In the genomic region with DNA sequence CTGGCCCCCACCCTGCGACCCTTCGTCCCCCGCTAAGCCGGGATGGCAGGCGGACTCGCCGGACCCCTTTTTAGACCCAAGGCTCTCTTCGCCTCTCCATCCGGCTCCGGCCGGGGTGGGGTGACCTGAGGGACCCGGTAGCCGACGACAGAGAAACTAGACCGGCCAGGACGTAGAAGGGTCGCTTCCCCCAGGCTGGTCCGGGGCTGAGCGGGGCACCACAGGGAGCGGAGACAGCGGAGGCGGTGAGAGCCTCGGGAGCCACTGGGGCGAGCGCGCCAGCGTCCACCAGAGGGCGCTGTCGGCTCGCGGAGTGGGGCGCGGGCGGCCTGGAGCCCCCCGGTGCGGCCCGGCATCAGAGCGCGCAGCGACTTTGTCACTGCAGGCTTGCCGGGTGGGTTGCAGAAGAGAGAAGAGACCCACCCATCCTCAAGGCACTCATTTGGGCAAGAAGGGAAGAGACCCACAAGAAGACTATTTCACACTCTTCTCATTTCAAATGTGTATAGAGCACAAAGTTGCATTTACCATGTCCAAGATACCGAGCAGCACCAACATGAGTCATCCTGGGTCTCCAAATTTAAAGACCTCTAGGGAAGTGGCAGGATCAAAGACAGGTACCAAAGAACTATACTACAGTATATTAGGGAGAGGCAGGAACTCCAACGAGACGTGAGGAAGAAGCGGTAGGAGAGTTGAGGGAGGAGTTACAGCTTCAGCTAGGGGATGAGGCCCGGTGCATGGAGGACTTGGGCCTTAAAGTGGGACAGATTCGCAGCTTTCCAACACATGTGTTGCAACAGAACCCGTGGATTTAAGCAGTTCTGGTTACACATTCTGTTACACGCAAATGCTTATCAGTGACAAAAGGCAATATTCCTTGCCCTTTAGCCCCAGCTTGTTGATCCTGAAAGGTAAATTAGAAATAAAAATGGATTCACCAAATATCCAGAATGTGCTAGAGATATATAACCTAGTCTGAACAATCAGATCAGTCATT, we compare ENCODE assay signal across 8 cellular contexts. TPM values are rescaled to one million over a fixed set of nuclear protein-coding genes. Genes with fewer than 3 reads are reported as not detected.
DNase-seq lines count a peak whose midpoint lies in the region; ATAC-seq lines count a peak whose summit lies in the region.

No MANE protein-coding gene starts in this region.

- peak overlapping the region; percentile 52 for H3K9ac ChIP-seq in rectal smooth muscle tissue (ENCODE audit: low read length)

- H3K4me3 ChIP-seq in rectal smooth muscle tissue (ENCODE audit: low read length): peak overlapping the region; percentile 65

- H3K36me3 ChIP-seq in rectal smooth muscle tissue (ENCODE audit: control insufficient read depth, insufficient read depth, low read length): no peaks in the 10 kb centered on the region

- in situ Hi-C loops in Caki2 (cut with HindIII; ENCODE audit: low pct_unique_long_range_greater_than_20kb, low sequenced_read_pairs): no loop called here
- in situ Hi-C loops in KBM-7 (cut with MboI; ENCODE audit: low pct_unique_long_range_greater_than_20kb, low sequenced_read_pairs): loop anchor here (25.0 kb wide), 1 partner anchor 293 kb away; no protein-coding TSS in a partner anchor

- DNase-seq in Caki2 (ENCODE audit: low read depth): peak; percentile 53
- peak; percentile 76 for DNase-seq in KBM-7
- peak; percentile 64 for DNase-seq in SW480 (ENCODE audit: low spot score)
- DNase-seq in anterior cingulate cortex (lab: John Stamatoyannopoulos, UW): peak in 50 of 58 donors; percentile 9 to 61 (median 35)
- peak; percentile 86 for DNase-seq in hepatic stellate cell (ENCODE audit: low spot score)
- DNase-seq in GF-D8 (lab: John Stamatoyannopoulos, UW): no peak

- H3K27ac ChIP-seq in rectal smooth muscle tissue (ENCODE audit: low read depth, low read length): peak overlapping the region; percentile 37

- ATAC-seq in GM21381 (IDR thresholded peaks at IDR 0.05; ENCODE audit: unreplicated experiment): peak; percentile 72

- H3K4me1 ChIP-seq in rectal smooth muscle tissue (ENCODE audit: control insufficient read depth, insufficient read depth, low read length): peaks cover 18% of the 10 kb centered on the region

- H3K27me3 ChIP-seq in rectal smooth muscle tissue (ENCODE audit: control insufficient read depth, insufficient read depth, low read length): peaks cover 3% of the 10 kb centered on the region

RNA-seq across cellular contexts. Expression of gene PRKCE, which starts 7.6 kb away (rescaled TPM):
- 4.0 and 5.3 TPM in 2 replicates for total RNA-seq in Caki2 (2014; rRNA removed; shearing (Covaris generic); ENCODE audit: low replicate concordance)

RNA-seq across cellular contexts. Expression of gene SRBD1, which starts 32.8 kb away (rescaled TPM):
- total RNA-seq in Caki2 (2014; rRNA removed; shearing (Covaris generic); ENCODE audit: low replicate concordance): 3.8 and 4.7 TPM in 2 replicates
